17 cellular contexts compared by ENCODE assay signal in the genomic region with DNA sequence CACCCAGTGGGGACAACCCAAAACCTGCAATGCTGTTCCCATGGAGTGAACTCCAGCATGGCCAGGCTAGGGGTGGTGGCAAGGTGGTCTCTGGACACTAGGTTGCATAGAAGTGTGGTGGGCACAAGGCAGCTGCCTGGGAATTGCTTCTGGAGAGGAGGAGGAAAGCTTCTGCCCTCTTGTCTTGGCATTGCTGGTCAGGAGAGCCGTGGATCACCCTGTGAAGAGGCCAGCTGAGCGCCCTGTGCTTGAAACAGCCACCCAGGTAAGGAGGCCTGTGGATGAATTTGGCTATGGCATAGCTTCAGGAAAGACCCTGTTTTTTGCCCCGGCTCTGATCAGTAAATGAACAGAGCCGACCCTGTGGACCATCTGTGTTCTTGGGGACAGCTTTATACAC.
DNase-seq lines count a peak whose midpoint lies in the region; ATAC-seq, FAIRE-seq and TF ChIP-seq lines count a peak whose summit lies in the region.
"Had no signal": no experiment of that assay in that cellular context is flagged by ENCODE, and none has a peak within 500 bp of the region (broad histone marks: within the 10 kb centered on the region; RNA-seq: fewer than 3 reads in every experiment).

No MANE protein-coding gene starts in this region.

- POLR2A ChIA-PET in H1 (lab: Charles Lee; ENCODE audit: partially characterized antibody) = no interaction called here

- ATAC-seq in stimulated activated naive B cell treated with anti-CD40 and anti-IgM and Interleukin-4, amounts not matched to agents 10 μg/mL and 1 μg/mL and 100 μg/mL, for 72 hours (replicated peaks) = no peak
- ATAC-seq: HCT116 had no signal

- no peak overlapping the region for H3K18ac ChIP-seq in H1 (ENCODE audit: extremely low read depth, low read length)

- H3K27ac ChIP-seq in H1 (ENCODE audit: low read depth, low read length) (no peak overlapping the region), kidney (ENCODE audit: low read depth in 2 of 2, low read length in 2 of 2) (no peak overlapping the region)
- H3K27ac ChIP-seq: GM23248 had no signal

- CTCF ChIA-PET in H1 (lab: Charles Lee; ENCODE audit: partially characterized antibody) = interaction anchor here (0.7 to 5.2 kb wide), 7 partner anchors 8 to 96 kb away, joined by 3 to 51 read pairs (median 5); no protein-coding TSS in a partner anchor

- H3K9me3 ChIP-seq in H1 (ENCODE audit: insufficient read depth in 2 of 2, low read depth in 1 of 2, low read length in 1 of 2) (no peaks in the 10 kb centered on the region), kidney (ENCODE audit: control insufficient read depth in 1 of 2, low read length in 2 of 2) (no peaks in the 10 kb centered on the region)

- no peak overlapping the region for H2AFZ ChIP-seq in H1 (ENCODE audit: low read length)
- H2AFZ ChIP-seq: GM23248 had no signal

- intact Hi-C loops in kidney (cut with DNase I) = no loop called here

- H4K5ac ChIP-seq in H1 (ENCODE audit: insufficient read length, low read depth, low read length) = no peak overlapping the region

- peaks cover 0 to 11% (median 9%) of the 10 kb centered on the region in 4 experiments; a peak in 3 of 7 replicates for H3K27me3 ChIP-seq in H1 (replicated peaks in 1 of 4; ENCODE audit: control insufficient read depth in 3 of 4, extremely low read depth in 1 of 4, insufficient read depth in 3 of 4, low read length in 3 of 4)

- H3K4me2 ChIP-seq in H1 (ENCODE audit: insufficient read depth in 1 of 2, low read depth in 2 of 2, low read length in 2 of 2) = no peak overlapping the region

- H4K8ac ChIP-seq in H1 (ENCODE audit: extremely low read depth, insufficient read depth, low read length) = no peak overlapping the region

- H3K9ac ChIP-seq in H1 (replicated peaks in 1 of 4; ENCODE audit: extremely low read depth in 1 of 4, low read depth in 3 of 4, low read length in 3 of 4) = no peak overlapping the region
- H3K9ac ChIP-seq in kidney (ENCODE audit: low read length in 2 of 2) = no peak overlapping the region
- H3K9ac ChIP-seq: GM23248 had no signal

- H3K79me1 ChIP-seq in H1 (ENCODE audit: low read depth, low read length) = no peaks in the 10 kb centered on the region

- H3K4me3 Mint-ChIP-seq in stimulated activated naive B cell treated with anti-CD40 and anti-IgM and Interleukin-4, amounts not matched to agents 10 μg/mL and 1 μg/mL and 100 μg/mL, for 72 hours = peak overlapping the region in 1 of 2 donors; percentile 37
- H3K4me3 Mint-ChIP-seq: CD4-positive, alpha-beta memory T cell; H9 had no signal

- 87% methylated on average over 4 of the region's 4 CpGs; no CpG with 5 or more reads in 1 of the 2 experiments for WGBS in H1 (ENCODE audit: extremely low coverage in 1 of 2, insufficient coverage in 1 of 2, insufficient read length in 1 of 2, insufficient replicate concordance in 2 of 2, low coverage in 1 of 2, low lambda C conversion rate in 2 of 2, missing lambda C conversion rate in 1 of 2), 2 experiments

- DNase-seq in H1 (ENCODE audit: low read depth in 1 of 2, low spot score in 2 of 2) (no peak), kidney (peak; percentile 26), NCI-H146 treated with DMSO at 0.1 percent for 48 hours (lab: John Stamatoyannopoulos, UW; ENCODE audit: unreplicated experiment) (no peak), globus pallidus (ENCODE audit: low spot score) (no peak), HPDE6-E6E7 (ENCODE audit: extremely low spot score) (no peak)
- DNase-seq in stimulated activated naive B cell treated with anti-CD40 and anti-IgM and Interleukin-4, amounts not matched to agents 10 μg/mL and 1 μg/mL and 100 μg/mL, for 72 hours = no peak
- DNase-seq: C1 segment of cervical spinal cord; Calu3; CD4-positive, alpha-beta memory T cell; COR-L47; DMS53; DMS79 treated with DMSO at 0.1 percent for 48 hours; GF-D8; GM23248; H9 had no signal

- no peak for FAIRE-seq in H1 (lab: Jason Lieb, UNC)
- FAIRE-seq in kidney (lab: Jason Lieb, UNC) = no peak
- FAIRE-seq: GM12892 had no signal

- H3K4ac ChIP-seq in H1 (replicated peaks; ENCODE audit: insufficient read length, low read depth, low read length) = no peak overlapping the region

- peaks cover 8 to 26% (median 19%) of the 10 kb centered on the region in 4 experiments for H3K4me1 ChIP-seq in H1 (replicated peaks in 1 of 4; ENCODE audit: control insufficient read depth in 3 of 4, insufficient read depth in 4 of 4, low read length in 3 of 4)
- H3K4me1 ChIP-seq in kidney (ENCODE audit: control insufficient read depth in 1 of 2, insufficient read depth in 1 of 2, low read depth in 1 of 2, low read length in 2 of 2) = no peaks in the 10 kb centered on the region

- peaks cover 40 to 44% of the 10 kb centered on the region in 2 donors for H3K4me1 Mint-ChIP-seq in stimulated activated naive B cell treated with anti-CD40 and anti-IgM and Interleukin-4, amounts not matched to agents 10 μg/mL and 1 μg/mL and 100 μg/mL, for 72 hours

- no peaks in the 10 kb centered on the region for H3K79me2 ChIP-seq in H1 (ENCODE audit: control insufficient read depth in 1 of 2, insufficient read depth in 2 of 2, low read length in 2 of 2)

- no peaks in the 10 kb centered on the region for H4K20me1 ChIP-seq in H1 (replicated peaks in 1 of 2; ENCODE audit: control insufficient read depth in 1 of 2, insufficient read depth in 2 of 2, low read length in 2 of 2)

- H3K14ac ChIP-seq in H1 (ENCODE audit: insufficient read length) = no peak overlapping the region

- no peak overlapping the region; the same call in 1 of the 2 replicates for H2BK12ac ChIP-seq in H1 (ENCODE audit: low read depth, low read length)

- no peak overlapping the region for H4K91ac ChIP-seq in H1 (replicated peaks; ENCODE audit: insufficient read length, low read length)

- no peaks in the 10 kb centered on the region for H3K27me3 Mint-ChIP-seq in stimulated activated naive B cell treated with anti-CD40 and anti-IgM and Interleukin-4, amounts not matched to agents 10 μg/mL and 1 μg/mL and 100 μg/mL, for 72 hours

- H2BK15ac ChIP-seq in H1 (ENCODE audit: low read length) = peak overlapping the region; percentile 75; the same call in 1 of the 2 replicates

- H2BK120ac ChIP-seq in H1 (replicated peaks; ENCODE audit: low read depth, low read length) = no peak overlapping the region

- H3K36me3 ChIP-seq in H1 (ENCODE audit: control insufficient read depth in 2 of 4, insufficient read depth in 4 of 4, low read length in 3 of 4) = no peaks in the 10 kb centered on the region
- no peaks in the 10 kb centered on the region for H3K36me3 ChIP-seq in kidney (ENCODE audit: control insufficient read depth in 1 of 2, insufficient read depth in 2 of 2, low read length in 2 of 2)

- peak overlapping the region; percentile 63; the same call in 1 of the 2 replicates for H2BK5ac ChIP-seq in H1 (ENCODE audit: low read depth, low read length)

- H3K4me3 ChIP-seq in H1 (ENCODE audit: extremely low read depth in 1 of 4, insufficient read depth in 2 of 4, low read depth in 3 of 4, low read length in 4 of 4) = no peak overlapping the region
- no peak overlapping the region for H3K4me3 ChIP-seq in kidney (ENCODE audit: low read length in 2 of 2)
- H3K4me3 ChIP-seq: GM23248 had no signal

- no peak for TF ChIP-seq RAD21 in H1 (IDR thresholded peaks at IDR 0.05 in 1 of 2, conservative IDR thresholded peaks at IDR 0.05 in 1 of 2; ENCODE audit: low read depth in 2 of 2, low read length in 2 of 2)

- no peak overlapping the region for H3K23ac ChIP-seq in H1 (ENCODE audit: insufficient read length)

- no peaks in the 10 kb centered on the region; the same call in 1 of the 2 replicates for H3K23me2 ChIP-seq in H1 (ENCODE audit: low read depth, low read length)

- H3K56ac ChIP-seq in H1 (replicated peaks; ENCODE audit: insufficient read length, low read depth, low read length) = no peak overlapping the region

- TF ChIP-seq EP300 in H1 (IDR thresholded peaks at IDR 0.05; ENCODE audit: borderline replicate concordance in 1 of 2, low read depth in 2 of 2, low read length in 2 of 2) = no peak

- H2BK20ac ChIP-seq in H1 (ENCODE audit: low read length) = peak overlapping the region; percentile 34; the same call in 1 of the 2 replicates

- H3K9me3 Mint-ChIP-seq in stimulated activated naive B cell treated with anti-CD40 and anti-IgM and Interleukin-4, amounts not matched to agents 10 μg/mL and 1 μg/mL and 100 μg/mL, for 72 hours = peaks cover 0 to 2% of the 10 kb centered on the region in 2 donors
- H3K9me3 Mint-ChIP-seq: CD4-positive, alpha-beta memory T cell; H9 had no signal

- no peak for TF ChIP-seq POLR2A in H1 (IDR thresholded peaks at IDR 0.05; ENCODE audit: control extremely low read depth in 1 of 2, low read depth in 2 of 2, low read length in 2 of 2)

- peaks cover 2 to 5% of the 10 kb centered on the region in 2 donors for H3K36me3 Mint-ChIP-seq in stimulated activated naive B cell treated with anti-CD40 and anti-IgM and Interleukin-4, amounts not matched to agents 10 μg/mL and 1 μg/mL and 100 μg/mL, for 72 hours
- H3K36me3 Mint-ChIP-seq: CD4-positive, alpha-beta memory T cell had no signal

- H2AK5ac ChIP-seq in H1 (ENCODE audit: low read depth, low read length) = no peak overlapping the region

- peak overlapping the region; percentile 45 for H3K27ac Mint-ChIP-seq in stimulated activated naive B cell treated with anti-CD40 and anti-IgM and Interleukin-4, amounts not matched to agents 10 μg/mL and 1 μg/mL and 100 μg/mL, for 72 hours
- H3K27ac Mint-ChIP-seq: CD4-positive, alpha-beta memory T cell had no signal

- TF ChIP-seq CTCF in H1 (IDR thresholded peaks at IDR 0.05; ENCODE audit: control extremely low read depth in 1 of 3, insufficient read depth in 1 of 3, low read depth in 1 of 3, low read length in 3 of 3) (no peak), kidney (IDR thresholded peaks at IDR 0.05; ENCODE audit: borderline replicate concordance, extremely low read depth, insufficient read depth) (no peak)

TF ChIP-seq in H1, 55 proteins besides CTCF, POLR2A, EP300 and RAD21:
- no peak for TF ChIP-seq SP2 (IDR thresholded peaks at IDR 0.05; ENCODE audit: low read length)
- no peak for TF ChIP-seq NANOG (IDR thresholded peaks at IDR 0.05; ENCODE audit: insufficient read depth, low read depth, low read length, poor library complexity, severe bottlenecking)
- TF ChIP-seq, protein P1, sequence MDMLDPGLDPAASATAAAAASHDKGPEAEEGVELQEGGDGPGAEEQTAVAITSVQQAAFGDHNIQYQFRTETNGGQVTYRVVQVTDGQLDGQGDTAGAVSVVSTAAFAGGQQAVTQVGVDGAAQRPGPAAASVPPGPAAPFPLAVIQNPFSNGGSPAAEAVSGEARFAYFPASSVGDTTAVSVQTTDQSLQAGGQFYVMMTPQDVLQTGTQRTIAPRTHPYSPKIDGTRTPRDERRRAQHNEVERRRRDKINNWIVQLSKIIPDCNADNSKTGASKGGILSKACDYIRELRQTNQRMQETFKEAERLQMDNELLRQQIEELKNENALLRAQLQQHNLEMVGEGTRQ (IDR thresholded peaks at IDR 0.05; ENCODE audit: low read length) = no peak
- no peak for TF ChIP-seq TEAD4 (IDR thresholded peaks at IDR 0.05; ENCODE audit: low read depth, low read length)
TF ChIP-seq in H1: peak in this region for 0.
